9 cellular contexts compared by ENCODE assay signal in genomic region chr11:46649180-46649738, GRCh38. TPM values are rescaled to one million over a fixed set of nuclear protein-coding genes. Genes with fewer than 3 reads are reported as not detected.
A peak's percentile ranks its signal among the peaks of the same experiment; 100 is the strongest.
DNase-seq lines count a peak whose midpoint lies in the region; ATAC-seq and TF ChIP-seq lines count a peak whose summit lies in the region.
"Had no signal": no experiment of that assay in that cellular context is flagged by ENCODE, and none has a peak within 500 bp of the region (broad histone marks: within the 10 kb centered on the region; RNA-seq: fewer than 3 reads in every experiment).

No MANE protein-coding gene starts in this region.

- no peak overlapping the region for H2AFZ ChIP-seq in PC-3 (ENCODE audit: low read length)
- peak overlapping the region; percentile 48 for H2AFZ ChIP-seq in fibroblast of lung (ENCODE audit: low read length)

- TF ChIP-seq CTCF in AG04450 (IDR thresholded peaks at IDR 0.05; ENCODE audit: low read depth, low read length) (no peak), PC-3 (conservative IDR thresholded peaks at IDR 0.05; ENCODE audit: low read depth, low read length) (no peak), fibroblast of lung (conservative IDR thresholded peaks at IDR 0.05 in 1 of 2, IDR thresholded peaks at IDR 0.05 in 1 of 2; ENCODE audit: low read depth in 1 of 2, low read length in 2 of 2) (no peak), neural crest cell (conservative IDR thresholded peaks at IDR 0.05) (no peak), GM20000 (IDR thresholded peaks at IDR 0.05; ENCODE audit: extremely low read depth, missing control alignments) (no peak)

- no peaks in the 10 kb centered on the region for H3F3A ChIP-seq in PC-3 (ENCODE audit: low read length, unreplicated experiment)

- no TSS peak for BruUV-seq in PC-3 (replicated peaks; lab: Mats Ljungman, UMichigan)

- H3K36me3 ChIP-seq in PC-3 (ENCODE audit: low read depth, low read length) (peaks cover 24% of the 10 kb centered on the region), fibroblast of lung (ENCODE audit: control insufficient read depth, insufficient read depth, low read length) (peaks cover 10% of the 10 kb centered on the region)

- DNase-seq in AG04450 (ENCODE audit: low read depth, low spot score) (peak; percentile 91), PC-3 (peak; percentile 55), fibroblast of lung (ENCODE audit: low read depth in 2 of 2) (peak; percentile 96 to 97), neural crest cell (ENCODE audit: low read depth, low spot score) (no peak), NCI-H524 (lab: John Stamatoyannopoulos, UW) (no peak), HT-29 (ENCODE audit: low spot score) (no peak), GM20000 (ENCODE audit: low spot score) (no peak)
- no peak for DNase-seq in stimulated activated naive CD8-positive, alpha-beta T cell treated with anti-CD3 and anti-CD28 coated beads, Interleukin-15, amount 100 ng/mL, for 72 hours
- DNase-seq: Karpas-422 had no signal

- H3K4me1 ChIP-seq in PC-3 (ENCODE audit: insufficient read depth, low read length) (peaks cover 10% of the 10 kb centered on the region), fibroblast of lung (ENCODE audit: control insufficient read depth, extremely low read depth, insufficient read depth, low read length) (peaks cover 6% of the 10 kb centered on the region)

- no peaks in the 10 kb centered on the region for H3K9me3 ChIP-seq in AG04450 (ENCODE audit: control insufficient read depth, insufficient read depth, low read length)
- H3K9me3 ChIP-seq in PC-3 (ENCODE audit: low read length): no peaks in the 10 kb centered on the region
- no peaks in the 10 kb centered on the region for H3K9me3 ChIP-seq in fibroblast of lung (ENCODE audit: control insufficient read depth, insufficient read depth, low read depth, low read length)

- no peaks in the 10 kb centered on the region for H4K20me1 ChIP-seq in PC-3 (ENCODE audit: low read length)
- H4K20me1 ChIP-seq in fibroblast of lung (ENCODE audit: control insufficient read depth, extremely low read depth, insufficient read depth, low read length): no peaks in the 10 kb centered on the region

- no peaks in the 10 kb centered on the region for H3K9me2 ChIP-seq in PC-3 (replicated peaks; ENCODE audit: low read length)

- no peaks in the 10 kb centered on the region for H3K27me3 Mint-ChIP-seq in neural crest cell (ENCODE audit: low read depth)
- H3K27me3 Mint-ChIP-seq in stimulated activated naive CD8-positive, alpha-beta T cell treated with anti-CD3 and anti-CD28 coated beads, Interleukin-15, amount 100 ng/mL, for 72 hours: no peaks in the 10 kb centered on the region

- peak overlapping the region; percentile 86 for H3K27ac Mint-ChIP-seq in neural crest cell (ENCODE audit: unreplicated experiment)
- H3K27ac Mint-ChIP-seq in stimulated activated naive CD8-positive, alpha-beta T cell treated with anti-CD3 and anti-CD28 coated beads, Interleukin-15, amount 100 ng/mL, for 72 hours: no peak overlapping the region

- peak overlapping the region; percentile 21 for H3K4me3 Mint-ChIP-seq in neural crest cell
- H3K4me3 Mint-ChIP-seq in stimulated activated naive CD8-positive, alpha-beta T cell treated with anti-CD3 and anti-CD28 coated beads, Interleukin-15, amount 100 ng/mL, for 72 hours: no peak overlapping the region

- H3K4me1 Mint-ChIP-seq in neural crest cell: peaks cover 12% of the 10 kb centered on the region
- no peaks in the 10 kb centered on the region for H3K4me1 Mint-ChIP-seq in stimulated activated naive CD8-positive, alpha-beta T cell treated with anti-CD3 and anti-CD28 coated beads, Interleukin-15, amount 100 ng/mL, for 72 hours

- CTCF ChIA-PET in AG04450 (lab: Charles Lee) (interaction anchor here (0.6 to 0.7 kb wide), 2 partner anchors 120 to 159 kb away, joined by 3 read pairs; no protein-coding TSS in a partner anchor), PC-3 (lab: Charles Lee) (no interaction called here)

- H3K9me3 Mint-ChIP-seq in neural crest cell: no peaks in the 10 kb centered on the region
- H3K9me3 Mint-ChIP-seq in stimulated activated naive CD8-positive, alpha-beta T cell treated with anti-CD3 and anti-CD28 coated beads, Interleukin-15, amount 100 ng/mL, for 72 hours: no peaks in the 10 kb centered on the region

- H3K79me2 ChIP-seq in PC-3 (ENCODE audit: low read length) (no peaks in the 10 kb centered on the region), fibroblast of lung (ENCODE audit: control insufficient read depth, insufficient read depth, low read length) (no peaks in the 10 kb centered on the region)

- ATAC-seq in PC-3: peak; percentile 98
- ATAC-seq in stimulated activated naive CD8-positive, alpha-beta T cell treated with anti-CD3 and anti-CD28 coated beads, Interleukin-15, amount 100 ng/mL, for 72 hours: no peak

- H3K4me3 ChIP-seq in AG04450 (ENCODE audit: low read depth, low read length) (peak overlapping the region; percentile 11), PC-3 (ENCODE audit: low read length) (no peak overlapping the region), fibroblast of lung (replicated peaks in 1 of 4; ENCODE audit: control extremely low read depth in 1 of 4, insufficient read depth in 1 of 4, low read depth in 3 of 4, low read length in 4 of 4) (no peak overlapping the region)

- no peak overlapping the region for H3K9ac ChIP-seq in PC-3 (ENCODE audit: low read length)
- H3K9ac ChIP-seq in fibroblast of lung (ENCODE audit: insufficient read depth, low read length): no peak overlapping the region

- POLR2A ChIA-PET in AG04450 (lab: Yijun Ruan, JAX): interaction anchor here (0.6 to 1.3 kb wide), 10 partner anchors 11 to 172 kb away, joined by 3 to 6 read pairs (median 3); partner anchors contain the start of genes ARHGAP1, ATG13 and ZNF408
- POLR2A ChIA-PET in PC-3 (lab: Charles Lee; ENCODE audit: unreplicated experiment): interaction anchor here (0.5 to 0.6 kb wide), 3 partner anchors 55 to 1040 kb away, joined by 3 to 11 read pairs (median 6); partner anchors contain the start of gene AMBRA1

- H3K4me2 ChIP-seq in PC-3 (ENCODE audit: low read length) (peak overlapping the region; percentile 38; the same call in 1 of the 2 replicates), fibroblast of lung (ENCODE audit: extremely low read depth, insufficient read depth, low read length) (peak overlapping the region; percentile 63)

- intact Hi-C loops in PC-3 (cut with micrococcal nuclease): loop anchor here (2.0 kb wide), 1 partner anchor 52 kb away; the partner anchor contains the start of genes ARHGAP1 and ZNF408

- H3K36me3 Mint-ChIP-seq in neural crest cell (ENCODE audit: low read depth): peaks cover 7% of the 10 kb centered on the region

- H3K27me3 ChIP-seq in AG04450 (ENCODE audit: control insufficient read depth, insufficient read depth, low read length): no peaks in the 10 kb centered on the region
- H3K27me3 ChIP-seq in PC-3 (ENCODE audit: low read length): no peaks in the 10 kb centered on the region
- H3K27me3 ChIP-seq in fibroblast of lung (ENCODE audit: control insufficient read depth, insufficient read depth, low read length): no peaks in the 10 kb centered on the region

- H3K27ac ChIP-seq in AG04450 (ENCODE audit: low read depth, low read length) (peak overlapping the region; percentile 99), PC-3 (ENCODE audit: low read length) (no peak overlapping the region), fibroblast of lung (ENCODE audit: insufficient read depth, low read length) (peak overlapping the region; percentile 77)

RNA-seq across cellular contexts. Expression of gene ATG13, which starts 31.9 kb away (rescaled TPM):
- polyA plus RNA-seq in AG04450 (2011; rRNA removed) (57.9 and 62.5 TPM in 2 replicates), fibroblast of lung (42.0 and 44.9 TPM in 2 replicates)
- 89.7 and 121 TPM in 2 replicates for polyA minus RNA-seq in AG04450 (2011; rRNA and poly(A)+ RNA removed)
- total RNA-seq in PC-3 (2014; rRNA removed) (95.0 and 97.3 TPM in 2 replicates), fibroblast of lung (50.3 and 67.4 TPM in 2 replicates), neural crest cell (51.3 and 51.9 TPM in 2 replicates)
- polyA plus RNA-seq in fibroblast of lung (2012): 41.4 and 43.9 TPM in 2 replicates
- 219 and 268 TPM in 2 replicates for polyA minus RNA-seq in fibroblast of lung (ENCODE audit: low replicate concordance)
- 140 and 152 TPM in 2 replicates for total RNA-seq in HT-29 (2014; rRNA removed; shearing (Covaris generic))

RNA-seq across cellular contexts. Expression of gene HARBI1, which starts 32.2 kb away (rescaled TPM):
- polyA plus RNA-seq in AG04450 (2011; rRNA removed) (4.3 and 4.4 TPM in 2 replicates), fibroblast of lung (4.9 TPM in 2 replicates)
- 5.5 and 5.6 TPM in 2 replicates for polyA minus RNA-seq in AG04450 (2011; rRNA and poly(A)+ RNA removed)
- total RNA-seq in PC-3 (2014; rRNA removed) (1.7 and 6.5 TPM in 2 replicates), fibroblast of lung (6.4 and 7.6 TPM in 2 replicates), neural crest cell (7.6 and 8.0 TPM in 2 replicates)
- polyA plus RNA-seq in fibroblast of lung (2012): 3.3 and 4.0 TPM in 2 replicates
- 2.6 and 4.1 TPM in 2 replicates for polyA minus RNA-seq in fibroblast of lung (ENCODE audit: low replicate concordance)
- total RNA-seq in HT-29 (2014; rRNA removed; shearing (Covaris generic)): 8.0 and 8.3 TPM in 2 replicates

RNA-seq across cellular contexts. Expression of gene ARHGAP1, which starts 51.2 kb away (rescaled TPM):
- polyA plus RNA-seq in AG04450 (2011; rRNA removed): 42.4 and 73.9 TPM in 2 replicates
- polyA minus RNA-seq in AG04450 (2011; rRNA and poly(A)+ RNA removed): 145 and 212 TPM in 2 replicates
- 16.1 and 27.1 TPM in 2 replicates for total RNA-seq in PC-3 (2014; rRNA removed)
- total RNA-seq in fibroblast of lung: 28.8 and 38.0 TPM in 2 replicates
- 34.4 and 41.0 TPM in 2 replicates for polyA plus RNA-seq in fibroblast of lung
- 118 TPM in 2 replicates for polyA plus RNA-seq in fibroblast of lung (2012)
- polyA minus RNA-seq in fibroblast of lung (ENCODE audit: low replicate concordance): 749 and 906 TPM in 2 replicates
- 31.9 and 32.2 TPM in 2 replicates for total RNA-seq in neural crest cell
- 28.7 and 29.3 TPM in 2 replicates for total RNA-seq in HT-29 (2014; rRNA removed; shearing (Covaris generic))

RNA-seq across cellular contexts. Expression of gene ZNF408, which starts 51.6 kb away (rescaled TPM):
- polyA plus RNA-seq in AG04450 (2011; rRNA removed) (4.9 TPM in 2 replicates), fibroblast of lung (4.2 and 5.9 TPM in 2 replicates)
- 8.0 and 10.3 TPM in 2 replicates for polyA minus RNA-seq in AG04450 (2011; rRNA and poly(A)+ RNA removed)
- total RNA-seq in PC-3 (2014; rRNA removed) (7.1 and 7.3 TPM in 2 replicates), fibroblast of lung (6.9 and 7.9 TPM in 2 replicates), neural crest cell (13.7 and 15.3 TPM in 2 replicates)
- 6.1 and 8.3 TPM in 2 replicates for polyA plus RNA-seq in fibroblast of lung (2012)
- polyA minus RNA-seq in fibroblast of lung (ENCODE audit: low replicate concordance): 6.3 and 12.7 TPM in 2 replicates
- total RNA-seq in HT-29 (2014; rRNA removed; shearing (Covaris generic)): 15.8 and 17.5 TPM in 2 replicates

RNA-seq across cellular contexts. Expression of gene AMBRA1, which starts 55.4 kb away (rescaled TPM):
- 12.2 and 12.8 TPM in 2 replicates for polyA plus RNA-seq in AG04450 (2011; rRNA removed)
- 27.1 and 43.6 TPM in 2 replicates for polyA minus RNA-seq in AG04450 (2011; rRNA and poly(A)+ RNA removed)
- total RNA-seq in PC-3 (2014; rRNA removed): 15.8 and 18.0 TPM in 2 replicates
- total RNA-seq in fibroblast of lung: 16.4 and 23.3 TPM in 2 replicates
- polyA plus RNA-seq in fibroblast of lung: 8.3 and 13.9 TPM in 2 replicates
- 10.7 and 13.3 TPM in 2 replicates for polyA plus RNA-seq in fibroblast of lung (2012)
- polyA minus RNA-seq in fibroblast of lung (ENCODE audit: low replicate concordance): 36.7 and 44.4 TPM in 2 replicates
- total RNA-seq in neural crest cell: 42.6 and 45.8 TPM in 2 replicates
- total RNA-seq in HT-29 (2014; rRNA removed; shearing (Covaris generic)): 34.0 and 34.1 TPM in 2 replicates

Comparison
In these comparisons a context has a peak if more than half of its experiments do, and no peak if none do; other contexts are left out.
1. DNase-seq: peak in AG04450 (single experiment), PC-3 (single experiment) and fibroblast of lung (2 of 2); none in neural crest cell (single experiment), NCI-H524 (0 of 2), HT-29 (single experiment), GM20000 (single experiment) and stimulated activated naive CD8-positive, alpha-beta T cell treated with anti-CD3 and anti-CD28 coated beads, Interleukin-15, amount 100 ng/mL, for 72 hours (0 of 2).